Comparison of ENCODE assay signal across 35 cellular contexts in genomic region chr2:37878536-37878935, GRCh38.
"Had no signal": no experiment of that assay in that cellular context is flagged by ENCODE, and none has a peak within 500 bp of the region (broad histone marks: within the 10 kb centered on the region; RNA-seq: fewer than 3 reads in every experiment).

No MANE protein-coding gene starts in this region.

- H3K27me3 ChIP-seq: MG63 had no signal

- H3K4me3 ChIP-seq: MG63 had no signal

- DNase-seq: Karpas-422, Kasumi-1, MG63, MM.1S, MV-4-11, NCI-H1048, NCI-H1092, NCI-H1092 treated with DMSO at 0.1 percent for 48 hours, NCI-H1105, NCI-H1105 treated with DMSO at 0.1 percent for 48 hours, NCI-H1417, NCI-H1417 treated with DMSO at 0.1 percent for 48 hours, NCI-H1436, NCI-H1436 treated with DMSO at 0.1 percent for 48 hours, NCI-H146, NCI-H1694, NCI-H1694 treated with DMSO at 0.1 percent for 48 hours, NCI-H187, NCI-H187 treated with DMSO at 0.1 percent for 48 hours, NCI-H1930, NCI-H2029, NCI-H2029 treated with DMSO at 0.1 percent for 48 hours, NCI-H2081, NCI-H2081 treated with DMSO at 0.1 percent for 48 hours, NCI-H2107, NCI-H2171, NCI-H2171 treated with DMSO at 0.1 percent for 48 hours, NCI-H2227 treated with DMSO at 0.1 percent for 48 hours, NCI-H226, NCI-H345, NCI-H446, NCI-H446 treated with DMSO at 0.1 percent for 48 hours, NCI-H510A, NCI-H510A treated with DMSO at 0.1 percent for 48 hours, NCI-H524 had no signal

- H3K9me3 ChIP-seq: MG63 had no signal

- H3K36me3 ChIP-seq: MG63 had no signal
